ENCODE assay signal across 1 cellular context in the genomic region with DNA sequence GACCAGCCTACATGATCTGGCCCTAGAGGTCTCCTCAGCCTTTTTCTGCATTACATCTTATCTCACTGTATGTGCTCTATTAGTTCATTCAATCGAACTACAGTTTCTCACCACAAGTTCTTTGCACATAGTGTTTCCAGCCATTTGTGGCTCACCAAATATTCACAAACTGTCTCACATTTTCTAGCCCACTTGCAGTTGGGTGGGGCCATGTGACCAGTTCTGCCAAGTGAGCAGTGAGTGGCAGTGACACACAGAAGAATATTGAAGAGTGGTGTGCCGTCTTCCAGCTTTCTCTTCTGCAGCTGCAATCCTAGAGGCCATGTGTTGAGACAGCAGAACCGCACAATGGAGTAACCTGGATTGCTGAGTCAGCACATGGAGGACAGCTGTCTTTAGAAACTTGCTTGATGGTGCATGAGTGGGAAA.
TF ChIP-seq lines count a peak whose summit lies in the region.

No MANE protein-coding gene starts in this region.

TF ChIP-seq in H1, 55 proteins besides CTCF, POLR2A, EP300 and RAD21 (continued from another document):
- no peak for TF ChIP-seq SRF (IDR thresholded peaks at IDR 0.05; ENCODE audit: low read depth, low read length)
- TF ChIP-seq, protein P1, sequence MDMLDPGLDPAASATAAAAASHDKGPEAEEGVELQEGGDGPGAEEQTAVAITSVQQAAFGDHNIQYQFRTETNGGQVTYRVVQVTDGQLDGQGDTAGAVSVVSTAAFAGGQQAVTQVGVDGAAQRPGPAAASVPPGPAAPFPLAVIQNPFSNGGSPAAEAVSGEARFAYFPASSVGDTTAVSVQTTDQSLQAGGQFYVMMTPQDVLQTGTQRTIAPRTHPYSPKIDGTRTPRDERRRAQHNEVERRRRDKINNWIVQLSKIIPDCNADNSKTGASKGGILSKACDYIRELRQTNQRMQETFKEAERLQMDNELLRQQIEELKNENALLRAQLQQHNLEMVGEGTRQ (IDR thresholded peaks at IDR 0.05; ENCODE audit: low read length), result no peak
- TF ChIP-seq NANOG (IDR thresholded peaks at IDR 0.05; ENCODE audit: insufficient read depth, low read depth, low read length, poor library complexity, severe bottlenecking), result no peak
- no peak for TF ChIP-seq TCF12 (IDR thresholded peaks at IDR 0.05; ENCODE audit: low read depth, low read length)
- no peak for TF ChIP-seq CHD2 (IDR thresholded peaks at IDR 0.05; ENCODE audit: low read length)
- TF ChIP-seq, protein P2, sequence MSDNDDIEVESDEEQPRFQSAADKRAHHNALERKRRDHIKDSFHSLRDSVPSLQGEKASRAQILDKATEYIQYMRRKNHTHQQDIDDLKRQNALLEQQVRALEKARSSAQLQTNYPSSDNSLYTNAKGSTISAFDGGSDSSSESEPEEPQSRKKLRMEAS (IDR thresholded peaks at IDR 0.05), result 0 out of 2 replicates have a peak, but pooled peaks have one; percentile 9
- TF ChIP-seq FOSL1 (IDR thresholded peaks at IDR 0.05; ENCODE audit: insufficient read depth, low read depth, low read length), result no peak
- TF ChIP-seq TEAD4 (IDR thresholded peaks at IDR 0.05; ENCODE audit: low read depth, low read length), result no peak
- TF ChIP-seq BACH1 (IDR thresholded peaks at IDR 0.05; ENCODE audit: low read length), result peak; percentile 90
- no peak for TF ChIP-seq KDM1A (IDR thresholded peaks at IDR 0.05; ENCODE audit: borderline replicate concordance, low read length)
- TF ChIP-seq POLR2AphosphoS5 (IDR thresholded peaks at IDR 0.05; ENCODE audit: low read depth, low read length), result no peak
- TF ChIP-seq MAFK (IDR thresholded peaks at IDR 0.05; ENCODE audit: low read depth, low read length), result peak; percentile 98
- TF ChIP-seq SIX5 (IDR thresholded peaks at IDR 0.05; ENCODE audit: low read depth, low read length), result no peak
- no peak for TF ChIP-seq ZNF274 (IDR thresholded peaks at IDR 0.05; ENCODE audit: borderline replicate concordance, extremely low read depth, low read length)
- no peak for TF ChIP-seq NRF1 (IDR thresholded peaks at IDR 0.05; ENCODE audit: low read depth, low read length)
- TF ChIP-seq JUN (IDR thresholded peaks at IDR 0.05; ENCODE audit: low read depth, low read length), result no peak
- no peak for TF ChIP-seq POU5F1 (IDR thresholded peaks at IDR 0.05; ENCODE audit: low read depth, low read length)
TF ChIP-seq in H1: peak in this region for 3.
